19 cellular contexts compared by ENCODE assay signal in genomic region chr16:11588321-11589244, GRCh38. TPM values are rescaled to one million over a fixed set of nuclear protein-coding genes. Genes with fewer than 3 reads are reported as not detected.
A peak's percentile ranks its signal among the peaks of the same experiment; 100 is the strongest.
DNase-seq lines count a peak whose midpoint lies in the region; ATAC-seq, FAIRE-seq and TF ChIP-seq lines count a peak whose summit lies in the region.
"Had no signal": no experiment of that assay in that cellular context is flagged by ENCODE, and none has a peak within 500 bp of the region (broad histone marks: within the 10 kb centered on the region; RNA-seq: fewer than 3 reads in every experiment).

No MANE protein-coding gene starts in this region.

- FAIRE-seq in K562 (lab: Jason Lieb, UNC) (no peak), small intestine (lab: Jason Lieb, UNC) (no peak)
- FAIRE-seq: D721Med, kidney had no signal

- no peaks in the 10 kb centered on the region for H3K9me3 ChIP-seq in BLaER1
- H3K9me3 ChIP-seq in CD4-positive, CD25-positive, alpha-beta regulatory T cell (ENCODE audit: control insufficient read depth in 2 of 2, low read length in 2 of 2) = no peaks in the 10 kb centered on the region
- H3K9me3 ChIP-seq in K562 (replicated peaks; ENCODE audit: control insufficient read depth, insufficient read depth, low read depth, low read length) = no peaks in the 10 kb centered on the region
- H3K9me3 ChIP-seq in small intestine (ENCODE audit: control insufficient read depth, low read depth) = no peaks in the 10 kb centered on the region
- H3K9me3 ChIP-seq: esophagus muscularis mucosa had no signal

- H3K9ac ChIP-seq in BLaER1 (no peak overlapping the region), K562 (ENCODE audit: insufficient read depth in 1 of 2, low read depth in 2 of 2, low read length in 2 of 2) (no peak overlapping the region)

- peak overlapping the region; percentile 41 to 85 (median 79) for H3K27ac Mint-ChIP-seq in CD4-positive, CD25-positive, alpha-beta regulatory T cell
- peak overlapping the region; percentile 57 to 94 (median 88) for H3K27ac Mint-ChIP-seq in nephron

- peaks cover 24% of the 10 kb centered on the region for H4K20me1 ChIP-seq in BLaER1
- no peaks in the 10 kb centered on the region; the same call in 1 of the 2 replicates for H4K20me1 ChIP-seq in K562 (replicated peaks; ENCODE audit: control insufficient read depth, insufficient read depth, low read length)

- H3K36me3 ChIP-seq in BLaER1 (no peaks in the 10 kb centered on the region), K562 (ENCODE audit: control insufficient read depth, insufficient read depth, low read length) (no peaks in the 10 kb centered on the region), small intestine (ENCODE audit: control insufficient read depth in 2 of 2, insufficient read depth in 2 of 2, low read length in 2 of 2) (no peaks in the 10 kb centered on the region)
- H3K36me3 ChIP-seq in CD4-positive, CD25-positive, alpha-beta regulatory T cell (ENCODE audit: control insufficient read depth, insufficient read depth, low read length) = no peaks in the 10 kb centered on the region
- H3K36me3 ChIP-seq: esophagus muscularis mucosa, gastroesophageal sphincter had no signal

- H3K9me1 ChIP-seq in K562 (ENCODE audit: control insufficient read depth, insufficient read depth, low read length) = no peaks in the 10 kb centered on the region

- peaks cover 12 to 29% (median 14%) of the 10 kb centered on the region in 4 donors for H3K4me1 Mint-ChIP-seq in CD4-positive, CD25-positive, alpha-beta regulatory T cell
- peaks cover 31% of the 10 kb centered on the region for H3K4me1 Mint-ChIP-seq in nephron

- H3K27me3 ChIP-seq in BLaER1 (peaks cover 35% of the 10 kb centered on the region), K562 (ENCODE audit: control insufficient read depth in 2 of 2, insufficient read depth in 2 of 2, low read length in 2 of 2) (peaks cover 21 to 25% of the 10 kb centered on the region in 2 experiments), small intestine (ENCODE audit: control insufficient read depth in 2 of 2, insufficient read depth in 2 of 2, low read length in 2 of 2) (no peaks in the 10 kb centered on the region)
- H3K27me3 ChIP-seq in CD4-positive, CD25-positive, alpha-beta regulatory T cell (ENCODE audit: control insufficient read depth, insufficient read depth, low read length) = no peaks in the 10 kb centered on the region
- H3K27me3 ChIP-seq: esophagus muscularis mucosa, gastroesophageal sphincter had no signal

- no peak for ATAC-seq in CD4-positive, CD25-positive, alpha-beta regulatory T cell (ENCODE audit: low read depth in 2 of 2)
- no peak for ATAC-seq in K562
- ATAC-seq: activated CD4-positive, alpha-beta T cell treated with anti-CD3 and anti-CD28 coated beads for 36 hours; gastroesophageal sphincter had no signal

- WGBS in K562 (ENCODE audit: insufficient coverage, low coverage, missing lambda C conversion rate) = 27% methylated on average over 8 of the region's 8 CpGs
- 77 to 80% (median 78%) methylated on average over 8 of the region's 8 CpGs for WGBS in small intestine, 3 donors

- CTCF ChIA-PET in K562 (lab: Yijun Ruan, JAX; ENCODE audit: low intra/inter-chr PET ratio) = interaction anchor here (0.6 kb wide), 1 partner anchor 1493 kb away, joined by 4 read pairs; no protein-coding TSS in a partner anchor

- in situ Hi-C loops in K562 (cut with MboI) = no loop called here

- no peak for TF ChIP-seq POLR2A in K562 (conservative IDR thresholded peaks at IDR 0.05)

- TF ChIP-seq CTCF in K562 (IDR thresholded peaks at IDR 0.05 in 2 of 3, conservative IDR thresholded peaks at IDR 0.05 in 1 of 3; ENCODE audit: insufficient read depth in 2 of 3, low read depth in 1 of 3, low read length in 3 of 3) (no peak), nephron (IDR thresholded peaks at IDR 0.05; ENCODE audit: unreplicated experiment in 3 of 3) (no peak)

- no peaks in the 10 kb centered on the region for H3K79me2 ChIP-seq in K562 (ENCODE audit: control insufficient read depth, insufficient read depth, low read length)

- no peaks in the 10 kb centered on the region for H3K27me3 Mint-ChIP-seq in CD4-positive, CD25-positive, alpha-beta regulatory T cell
- peaks cover 3% of the 10 kb centered on the region for H3K27me3 Mint-ChIP-seq in nephron (ENCODE audit: low read depth)
- H3K27me3 Mint-ChIP-seq: activated CD4-positive, alpha-beta T cell treated with anti-CD3 and anti-CD28 coated beads for 36 hours had no signal

- no peak for DNase-seq in CD4-positive, CD25-positive, alpha-beta regulatory T cell
- DNase-seq in K562 (ENCODE audit: extremely low read depth in 1 of 4, low spot score in 3 of 4) (no peak), NOMO-1 treated with dmso at 0.1 percent for 144 hours (lab: John Stamatoyannopoulos, UW; ENCODE audit: unreplicated experiment) (no peak), dermis blood vessel endothelial cell (no peak), NCI-H345 treated with DMSO at 0.1 percent for 48 hours (lab: John Stamatoyannopoulos, UW; ENCODE audit: unreplicated experiment) (no peak), small intestine (no peak)
- DNase-seq: activated CD4-positive, alpha-beta T cell treated with anti-CD3 and anti-CD28 coated beads for 36 hours; activated effector memory CD4-positive, alpha-beta T cell treated with anti-CD3 and anti-CD28 coated beads, Interleukin-2, amount 50 U/mL, for 16 hours; EL; H7; NCI-H1105; NCI-H510A; stimulated activated CD4-positive, alpha-beta T cell treated with anti-CD3 and anti-CD28 coated beads, Interleukin-4, amount 100 ng/mL, for 24 hours had no signal

- peak overlapping the region; percentile 64 to 93 (median 91) for H3K4me3 Mint-ChIP-seq in CD4-positive, CD25-positive, alpha-beta regulatory T cell
- peak overlapping the region; percentile 85 to 92 (median 91) for H3K4me3 Mint-ChIP-seq in nephron

- no peak overlapping the region for H3K4me3 ChIP-seq in BLaER1
- no peak overlapping the region for H3K4me3 ChIP-seq in CD4-positive, CD25-positive, alpha-beta regulatory T cell (ENCODE audit: low read depth, low read length)
- H3K4me3 ChIP-seq in K562 = no peak overlapping the region
- no peak overlapping the region for H3K4me3 ChIP-seq in small intestine (ENCODE audit: low read depth in 1 of 2, low read length in 2 of 2)

- peak overlapping the region; percentile 96 for H3K4me2 ChIP-seq in BLaER1
- no peak overlapping the region for H3K4me2 ChIP-seq in K562 (ENCODE audit: insufficient read depth, low read length)

- no peak overlapping the region for H3K27ac ChIP-seq in BLaER1
- no peak overlapping the region for H3K27ac ChIP-seq in CD4-positive, CD25-positive, alpha-beta regulatory T cell (ENCODE audit: insufficient read depth, low read length, poor library complexity, severe bottlenecking)
- H3K27ac ChIP-seq in K562 (ENCODE audit: extremely low read depth, low read depth, low read length) = no peak overlapping the region
- H3K27ac ChIP-seq in small intestine (ENCODE audit: low read depth in 1 of 2, low read length in 1 of 2) = no peak overlapping the region

- no peak for TF ChIP-seq RAD21 in K562 (CRISPR knock-in tag; conservative IDR thresholded peaks at IDR 0.05 in 1 of 2, IDR thresholded peaks at IDR 0.05 in 1 of 2)

- intact Hi-C loops in K562 (cut with micrococcal nuclease) = no loop called here

- no peak for TF ChIP-seq EP300 in K562 (IDR thresholded peaks at IDR 0.05; ENCODE audit: low read length)

- H3K36me3 Mint-ChIP-seq in CD4-positive, CD25-positive, alpha-beta regulatory T cell = no peaks in the 10 kb centered on the region
- no peaks in the 10 kb centered on the region for H3K36me3 Mint-ChIP-seq in nephron (ENCODE audit: low read depth)

- no peaks in the 10 kb centered on the region for H3K9me3 Mint-ChIP-seq in CD4-positive, CD25-positive, alpha-beta regulatory T cell
- no peaks in the 10 kb centered on the region for H3K9me3 Mint-ChIP-seq in nephron

- POLR2A ChIA-PET in K562 (lab: Yijun Ruan, JAX) = interaction anchor here (0.6 to 0.7 kb wide), 3 partner anchors 11 to 28 kb away, joined by 3 to 4 read pairs (median 3); no protein-coding TSS in a partner anchor

- peaks cover 50% of the 10 kb centered on the region for H3K4me1 ChIP-seq in BLaER1
- H3K4me1 ChIP-seq in CD4-positive, CD25-positive, alpha-beta regulatory T cell (ENCODE audit: control insufficient read depth, insufficient read depth, low read length, poor library complexity, severe bottlenecking) = peaks cover 27% of the 10 kb centered on the region
- H3K4me1 ChIP-seq in K562 (replicated peaks in 1 of 2; ENCODE audit: control insufficient read depth in 2 of 2, insufficient read depth in 2 of 2, low read length in 2 of 2) = peaks cover 0 to 18% of the 10 kb centered on the region in 2 experiments; a peak in 4 of 5 replicates
- H3K4me1 ChIP-seq in small intestine (ENCODE audit: control insufficient read depth in 2 of 2, insufficient read depth in 1 of 2, low read depth in 1 of 2, low read length in 1 of 2) = peaks cover 0 to 4% of the 10 kb centered on the region in 2 donors

- no TSS peak for BruUV-seq in K562 (replicated peaks; lab: Mats Ljungman, UMichigan)

- H2AFZ ChIP-seq in K562 (ENCODE audit: low read depth, low read length) = no peak overlapping the region

TF ChIP-seq in K562, 482 proteins besides CTCF, POLR2A, EP300 and RAD21 (continues in another document):
- TF ChIP-seq ETV5 (CRISPR knock-in tag; IDR thresholded peaks at IDR 0.05; ENCODE audit: low read depth) (no peak), ZNF174 (CRISPR knock-in tag; IDR thresholded peaks at IDR 0.05) (no peak)

RNA-seq across cellular contexts. Expression of gene LITAF, which starts 1.9 kb away (rescaled TPM):
- 281 TPM for total RNA-seq in CD4-positive, CD25-positive, alpha-beta regulatory T cell
- polyA plus RNA-seq in CD4-positive, CD25-positive, alpha-beta regulatory T cell = 100 to 1,000 TPM; 628 to 696 (median 645) TPM
- 1.8 and 3.5 TPM in 2 replicates for total RNA-seq in K562 (2011; cell fraction: chromatin; rRNA removed; ENCODE audit: low replicate concordance)
- 1.3 and 2.8 TPM in 2 replicates for total RNA-seq in K562 (2011; cell fraction: nucleolus; rRNA removed)
- total RNA-seq in K562 (2011; cell fraction: nucleoplasm; rRNA removed) = 1.2 and 3.2 TPM in 2 replicates
- total RNA-seq in K562 (2014; rRNA removed) = 4.1 and 6.2 TPM in 2 replicates
- total RNA-seq in K562 (2014; rRNA removed; fragmentation: Illumina TruSeq; extraction: Trizol) = 7.5 and 10.0 TPM in 2 replicates
- 11.1 and 11.9 TPM in 2 replicates for total RNA-seq in K562 (2015; rRNA removed; fragmentation: Illumina TruSeq; extraction: Trizol)
- 10.8 and 13.9 TPM in 2 replicates for total RNA-seq in K562 (2021)
- polyA plus RNA-seq in K562 (2011; rRNA removed) = 4.4 and 7.8 TPM in 2 replicates
- polyA plus RNA-seq in K562 (2011; cell fraction: cytosol; rRNA removed) = 15.6 and 16.4 TPM in 2 replicates
- 4.4 and 4.7 TPM in 2 replicates for polyA plus RNA-seq in K562 (2011; cell fraction: nucleus; rRNA removed)
- polyA plus RNA-seq in K562 (2012) = 14.5 and 40.7 TPM in 2 replicates
- 14.1 and 14.8 TPM in 2 replicates for polyA plus RNA-seq in K562 (2014; fragmentation: Illumina TruSeq; extraction: Trizol)
- polyA plus RNA-seq in K562 (2014; fragmentation: Nextera tagmentation; extraction: Ambion mirVana) = 10 to 100 TPM; 14.9 to 17.8 TPM
- polyA plus RNA-seq in K562 (2014; rRNA removed) = 4.9 and 6.8 TPM in 2 replicates
- polyA minus RNA-seq in K562 (2011; rRNA and poly(A)+ RNA removed) = 2.9 and 3.1 TPM in 2 replicates
- polyA minus RNA-seq in K562 (2011; cell fraction: cytosol; rRNA and poly(A)+ RNA removed) = 2.1 and 4.6 TPM in 2 replicates
- polyA minus RNA-seq in K562 (2011; cell fraction: nucleus; rRNA and poly(A)+ RNA removed) = 1.2 and 2.2 TPM in 2 replicates
- 3.6 and 5.6 TPM in 2 replicates for total RNA-seq in dermis blood vessel endothelial cell
- polyA plus RNA-seq in small intestine = 100 to 1,000 TPM in 1 of 3 donors, 10 to 100 TPM in 2; 44.7 to 112 (median 47.8) TPM

Comparison
In these comparisons a context has a peak if more than half of its experiments do, and no peak if none do; other contexts are left out.
1. RNA of gene LITAF, which starts 1.9 kb away (total RNA-seq): 281 TPM in CD4-positive, CD25-positive, alpha-beta regulatory T cell (single experiment); 1.2 to 13.9 TPM in K562 and 3.6 to 5.6 TPM in dermis blood vessel endothelial cell; every median in the first group is over 10 times any median in the second.